Comparison of ENCODE assay signal across 1 cellular context in genomic region chr4:22637306-22637705, GRCh38.
TF ChIP-seq lines count a peak whose summit lies in the region.

No MANE protein-coding gene starts in this region.

TF ChIP-seq in HepG2, 621 proteins besides CTCF, POLR2A, EP300 and RAD21 (continued from another document):
- TF ChIP-seq ZFP91 (CRISPR knock-in tag; IDR thresholded peaks at IDR 0.05; ENCODE audit: borderline replicate concordance) (no peak), ZNF83 (CRISPR knock-in tag; IDR thresholded peaks at IDR 0.05; ENCODE audit: borderline replicate concordance) (no peak), ZSCAN31 (CRISPR knock-in tag; IDR thresholded peaks at IDR 0.05; ENCODE audit: low read depth) (no peak), BRCA1 (CRISPR knock-in tag; IDR thresholded peaks at IDR 0.05) (no peak), NPAS2 (CRISPR knock-in tag; IDR thresholded peaks at IDR 0.05; ENCODE audit: borderline replicate concordance) (no peak), WIZ (CRISPR knock-in tag; IDR thresholded peaks at IDR 0.05) (no peak), ZZZ3 (CRISPR knock-in tag; IDR thresholded peaks at IDR 0.05; ENCODE audit: borderline replicate concordance) (no peak), MED1 (CRISPR knock-in tag; IDR thresholded peaks at IDR 0.05) (no peak), CREB3 (CRISPR knock-in tag; IDR thresholded peaks at IDR 0.05) (no peak), KAT7 (CRISPR knock-in tag; IDR thresholded peaks at IDR 0.05; ENCODE audit: borderline replicate concordance) (no peak)
